In the genomic region with DNA sequence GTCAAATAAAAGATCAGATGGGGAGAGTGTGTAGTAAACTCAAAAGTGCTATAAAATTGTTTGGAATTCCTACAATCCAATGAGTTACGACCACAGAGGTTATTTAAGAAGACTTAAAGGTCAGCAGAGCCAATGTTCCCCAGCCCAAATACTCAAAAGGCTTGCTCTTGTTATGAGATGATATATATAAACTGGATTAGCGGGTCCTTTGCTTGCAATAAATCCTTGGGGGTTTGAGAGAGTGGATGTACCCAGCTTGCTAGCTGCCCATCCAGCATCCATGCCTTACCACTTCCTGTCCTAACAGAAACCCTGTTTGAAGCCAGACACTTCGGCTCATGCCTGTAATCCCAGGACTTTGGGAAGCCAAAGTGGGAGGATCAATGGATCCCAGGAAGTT, we compare ENCODE assay signal across 1 cellular context.
TF ChIP-seq lines count a peak whose summit lies in the region.

No MANE protein-coding gene starts in this region.

TF ChIP-seq in K562, 482 proteins besides CTCF, POLR2A, EP300 and RAD21 (continued from another document):
- TF ChIP-seq, protein P1, sequence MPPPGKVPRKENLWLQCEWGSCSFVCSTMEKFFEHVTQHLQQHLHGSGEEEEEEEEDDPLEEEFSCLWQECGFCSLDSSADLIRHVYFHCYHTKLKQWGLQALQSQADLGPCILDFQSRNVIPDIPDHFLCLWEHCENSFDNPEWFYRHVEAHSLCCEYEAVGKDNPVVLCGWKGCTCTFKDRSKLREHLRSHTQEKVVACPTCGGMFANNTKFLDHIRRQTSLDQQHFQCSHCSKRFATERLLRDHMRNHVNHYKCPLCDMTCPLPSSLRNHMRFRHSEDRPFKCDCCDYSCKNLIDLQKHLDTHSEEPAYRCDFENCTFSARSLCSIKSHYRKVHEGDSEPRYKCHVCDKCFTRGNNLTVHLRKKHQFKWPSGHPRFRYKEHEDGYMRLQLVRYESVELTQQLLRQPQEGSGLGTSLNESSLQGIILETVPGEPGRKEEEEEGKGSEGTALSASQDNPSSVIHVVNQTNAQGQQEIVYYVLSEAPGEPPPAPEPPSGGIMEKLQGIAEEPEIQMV (tag; conservative IDR thresholded peaks at IDR 0.05; ENCODE audit: low read depth), result no peak
- TF ChIP-seq ZNF175 (CRISPR knock-in tag; IDR thresholded peaks at IDR 0.05; ENCODE audit: low read depth) (no peak), ELF2 (CRISPR knock-in tag; IDR thresholded peaks at IDR 0.05) (no peak), ZBED1 (IDR thresholded peaks at IDR 0.05) (no peak), ZBTB26 (CRISPR knock-in tag; IDR thresholded peaks at IDR 0.05) (no peak)
